Comparison of ENCODE assay signal across 2 cellular contexts in genomic region chr17:61795546-61795945, GRCh38.
A peak's percentile ranks its signal among the peaks of the same experiment; 100 is the strongest.
TF ChIP-seq lines count a peak whose summit lies in the region.

No MANE protein-coding gene starts in this region.

TF ChIP-seq in A549, 52 proteins besides CTCF, POLR2A, EP300 and RAD21 (continued from another document):
- no peak for TF ChIP-seq NFE2L2 (conservative IDR thresholded peaks at IDR 0.05; ENCODE audit: low read length)
- TF ChIP-seq, protein P1, sequence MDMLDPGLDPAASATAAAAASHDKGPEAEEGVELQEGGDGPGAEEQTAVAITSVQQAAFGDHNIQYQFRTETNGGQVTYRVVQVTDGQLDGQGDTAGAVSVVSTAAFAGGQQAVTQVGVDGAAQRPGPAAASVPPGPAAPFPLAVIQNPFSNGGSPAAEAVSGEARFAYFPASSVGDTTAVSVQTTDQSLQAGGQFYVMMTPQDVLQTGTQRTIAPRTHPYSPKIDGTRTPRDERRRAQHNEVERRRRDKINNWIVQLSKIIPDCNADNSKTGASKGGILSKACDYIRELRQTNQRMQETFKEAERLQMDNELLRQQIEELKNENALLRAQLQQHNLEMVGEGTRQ (IDR thresholded peaks at IDR 0.05), result no peak

TF ChIP-seq in GM12878, 131 proteins besides CTCF, POLR2A, EP300 and RAD21 (continued from another document):
- TF ChIP-seq, protein P2, sequence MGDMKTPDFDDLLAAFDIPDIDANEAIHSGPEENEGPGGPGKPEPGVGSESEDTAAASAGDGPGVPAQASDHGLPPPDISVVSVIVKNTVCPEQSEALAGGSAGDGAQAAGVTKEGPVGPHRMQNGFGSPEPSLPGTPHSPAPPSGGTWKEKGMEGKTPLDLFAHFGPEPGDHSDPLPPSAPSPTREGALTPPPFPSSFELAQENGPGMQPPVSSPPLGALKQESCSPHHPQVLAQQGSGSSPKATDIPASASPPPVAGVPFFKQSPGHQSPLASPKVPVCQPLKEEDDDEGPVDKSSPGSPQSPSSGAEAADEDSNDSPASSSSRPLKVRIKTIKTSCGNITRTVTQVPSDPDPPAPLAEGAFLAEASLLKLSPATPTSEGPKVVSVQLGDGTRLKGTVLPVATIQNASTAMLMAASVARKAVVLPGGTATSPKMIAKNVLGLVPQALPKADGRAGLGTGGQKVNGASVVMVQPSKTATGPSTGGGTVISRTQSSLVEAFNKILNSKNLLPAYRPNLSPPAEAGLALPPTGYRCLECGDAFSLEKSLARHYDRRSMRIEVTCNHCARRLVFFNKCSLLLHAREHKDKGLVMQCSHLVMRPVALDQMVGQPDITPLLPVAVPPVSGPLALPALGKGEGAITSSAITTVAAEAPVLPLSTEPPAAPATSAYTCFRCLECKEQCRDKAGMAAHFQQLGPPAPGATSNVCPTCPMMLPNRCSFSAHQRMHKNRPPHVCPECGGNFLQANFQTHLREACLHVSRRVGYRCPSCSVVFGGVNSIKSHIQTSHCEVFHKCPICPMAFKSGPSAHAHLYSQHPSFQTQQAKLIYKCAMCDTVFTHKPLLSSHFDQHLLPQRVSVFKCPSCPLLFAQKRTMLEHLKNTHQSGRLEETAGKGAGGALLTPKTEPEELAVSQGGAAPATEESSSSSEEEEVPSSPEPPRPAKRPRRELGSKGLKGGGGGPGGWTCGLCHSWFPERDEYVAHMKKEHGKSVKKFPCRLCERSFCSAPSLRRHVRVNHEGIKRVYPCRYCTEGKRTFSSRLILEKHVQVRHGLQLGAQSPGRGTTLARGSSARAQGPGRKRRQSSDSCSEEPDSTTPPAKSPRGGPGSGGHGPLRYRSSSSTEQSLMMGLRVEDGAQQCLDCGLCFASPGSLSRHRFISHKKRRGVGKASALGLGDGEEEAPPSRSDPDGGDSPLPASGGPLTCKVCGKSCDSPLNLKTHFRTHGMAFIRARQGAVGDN (IDR thresholded peaks at IDR 0.05), result no peak
- no peak for TF ChIP-seq BMI1 (IDR thresholded peaks at IDR 0.05; ENCODE audit: borderline replicate concordance)
- TF ChIP-seq, protein P3, sequence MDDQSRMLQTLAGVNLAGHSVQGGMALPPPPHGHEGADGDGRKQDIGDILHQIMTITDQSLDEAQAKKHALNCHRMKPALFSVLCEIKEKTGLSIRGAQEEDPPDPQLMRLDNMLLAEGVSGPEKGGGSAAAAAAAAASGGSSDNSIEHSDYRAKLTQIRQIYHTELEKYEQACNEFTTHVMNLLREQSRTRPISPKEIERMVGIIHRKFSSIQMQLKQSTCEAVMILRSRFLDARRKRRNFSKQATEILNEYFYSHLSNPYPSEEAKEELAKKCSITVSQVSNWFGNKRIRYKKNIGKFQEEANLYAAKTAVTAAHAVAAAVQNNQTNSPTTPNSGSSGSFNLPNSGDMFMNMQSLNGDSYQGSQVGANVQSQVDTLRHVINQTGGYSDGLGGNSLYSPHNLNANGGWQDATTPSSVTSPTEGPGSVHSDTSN (IDR thresholded peaks at IDR 0.05; ENCODE audit: insufficient replicate concordance, low read depth, low read length), result no peak
- TF ChIP-seq CBFB (IDR thresholded peaks at IDR 0.05; ENCODE audit: low read depth), result no peak
- no peak for TF ChIP-seq ZBTB4 (CRISPR knock-in tag; IDR thresholded peaks at IDR 0.05)
- TF ChIP-seq PML (IDR thresholded peaks at IDR 0.05; ENCODE audit: low read length), result no peak
- TF ChIP-seq NFXL1 (IDR thresholded peaks at IDR 0.05; ENCODE audit: borderline replicate concordance), result peak; percentile 53; the same call in 1 of the 2 replicates
